In the genomic region with DNA sequence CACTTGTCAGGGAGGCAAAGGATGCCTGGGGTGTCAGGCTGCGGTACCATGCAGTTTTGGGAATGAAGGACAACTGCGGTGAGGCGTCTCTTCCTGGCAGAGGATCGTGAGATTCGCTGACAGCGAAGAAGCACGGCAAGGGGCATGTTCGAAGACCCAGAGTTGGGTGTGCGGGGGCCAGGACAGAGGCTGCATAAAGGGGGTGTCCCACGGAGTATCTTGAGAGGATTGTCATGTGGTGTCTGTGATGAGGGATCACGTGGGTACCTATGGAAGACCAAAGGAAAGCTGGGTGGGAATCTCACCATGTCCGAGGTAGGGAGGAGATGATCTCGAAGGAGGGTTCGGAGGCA, we compare ENCODE assay signal across 6 cellular contexts. TPM values are rescaled to one million over a fixed set of nuclear protein-coding genes. Genes with fewer than 3 reads are reported as not detected.
A peak's percentile ranks its signal among the peaks of the same experiment; 100 is the strongest.
DNase-seq lines count a peak whose midpoint lies in the region; TF ChIP-seq lines count a peak whose summit lies in the region.

No MANE protein-coding gene starts in this region.

- TSS peak; percentile 65 for BruUV-seq in Caco-2 (replicated peaks; lab: Mats Ljungman, UMichigan)

- peaks cover 20% of the 10 kb centered on the region for H3K9me3 Mint-ChIP-seq in Caco-2 (ENCODE audit: unreplicated experiment)

- POLR2A ChIA-PET in Caco-2 (lab: Charles Lee), result interaction anchor here (1.0 to 2.4 kb wide), 4 partner anchors 10 to 21 kb away, joined by 3 to 26 read pairs (median 4); partner anchors contain the start of gene PMF1

- TF ChIP-seq CTCF in Caco-2 (IDR thresholded peaks at IDR 0.05; ENCODE audit: insufficient read depth in 1 of 2, low read depth in 1 of 2, low read length in 1 of 2, severe bottlenecking in 1 of 2, unreplicated experiment in 1 of 2), result no peak
- no peak for TF ChIP-seq CTCF in fibroblast of villous mesenchyme (IDR thresholded peaks at IDR 0.05; ENCODE audit: insufficient read depth, low read depth, low read length)

- no peaks in the 10 kb centered on the region for H3K27me3 Mint-ChIP-seq in Caco-2 (ENCODE audit: insufficient read depth, unreplicated experiment)

- H3K4me1 ChIP-seq in Caco-2, result peaks cover 14% of the 10 kb centered on the region; the same call in 1 of the 2 replicates

- peak overlapping the region; percentile 92 for H3K4me3 Mint-ChIP-seq in Caco-2 (ENCODE audit: unreplicated experiment)

- CTCF ChIA-PET in Caco-2 (lab: Charles Lee), result interaction anchor here (0.8 to 1.8 kb wide), 5 partner anchors 21 to 88 kb away, joined by 3 to 15 read pairs (median 4); partner anchors contain the start of gene SMG5

- peak overlapping the region; percentile 82 for H3K27ac Mint-ChIP-seq in Caco-2 (ENCODE audit: unreplicated experiment)

- peaks cover 53% of the 10 kb centered on the region for H3K36me3 Mint-ChIP-seq in Caco-2 (ENCODE audit: insufficient read depth, unreplicated experiment)

- no peak for DNase-seq in Caco-2
- peak; percentile 3 for DNase-seq in NCI-H146 treated with DMSO at 0.1 percent for 48 hours (lab: John Stamatoyannopoulos, UW; ENCODE audit: unreplicated experiment)
- peak; percentile 30 for DNase-seq in fibroblast of villous mesenchyme (ENCODE audit: low read depth)
- peak; percentile 38 for DNase-seq in superior temporal gyrus (ENCODE audit: extremely low spot score)
- DNase-seq in HK-2 (ENCODE audit: unreplicated experiment), result no peak
- DNase-seq in OCI-M1 (lab: John Stamatoyannopoulos, UW), result no peak

- H3K27me3 ChIP-seq in Caco-2 (replicated peaks; ENCODE audit: control insufficient read depth, insufficient read depth, low read length), result no peaks in the 10 kb centered on the region

- H3K9me3 ChIP-seq in Caco-2, result peaks cover under 1% of the 10 kb centered on the region; the same call in 1 of the 2 replicates

- H3K4me3 ChIP-seq in Caco-2 (ENCODE audit: low read depth, low read length) (peak overlapping the region; percentile 85), fibroblast of villous mesenchyme (ENCODE audit: low read depth, low read length) (peak overlapping the region; percentile 100)

- H3K36me3 ChIP-seq in Caco-2 (ENCODE audit: control insufficient read depth, insufficient read depth, low read length), result no peaks in the 10 kb centered on the region; the same call in 1 of the 2 replicates

- peaks cover 18% of the 10 kb centered on the region for H3K4me1 Mint-ChIP-seq in Caco-2 (ENCODE audit: low read depth, unreplicated experiment)

- intact Hi-C loops in Caco-2 (cut with micrococcal nuclease; ENCODE audit: unreplicated experiment), result no loop called here

RNA-seq across cellular contexts. Expression of gene SLC25A44, which starts 0.4 kb away (rescaled TPM):
- total RNA-seq in Caco-2 (2022), result 29.3 and 31.1 TPM in 2 replicates
- total RNA-seq in fibroblast of villous mesenchyme, result 17.1 and 18.6 TPM in 2 replicates

RNA-seq across cellular contexts. Expression of gene PMF1, which starts 18.5 kb away (rescaled TPM):
- total RNA-seq in Caco-2 (2022), result 90.2 and 95.7 TPM in 2 replicates
- 30.2 and 50.9 TPM in 2 replicates for total RNA-seq in fibroblast of villous mesenchyme

RNA-seq across cellular contexts. Expression of gene SEMA4A, which starts 40.9 kb away (rescaled TPM):
- 0.52 and 1.3 TPM in 2 replicates for total RNA-seq in Caco-2 (2022)
- 0.43 and 0.64 TPM in 2 replicates for total RNA-seq in fibroblast of villous mesenchyme

RNA-seq across cellular contexts. Expression of gene BGLAP, which starts 47.7 kb away (rescaled TPM):
- total RNA-seq in Caco-2 (2022) (1.3 and 2.0 TPM in 2 replicates), fibroblast of villous mesenchyme (not detected in 2 replicates)

RNA-seq across cellular contexts. Expression of gene PAQR6, which starts 53.6 kb away (rescaled TPM):
- total RNA-seq in Caco-2 (2022) (4.1 and 4.6 TPM in 2 replicates), fibroblast of villous mesenchyme (0.43 and 0.64 TPM in 2 replicates)

Comparison
In these comparisons a context has a peak if more than half of its experiments do, and no peak if none do; other contexts are left out.
1. DNase-seq: peak in NCI-H146 treated with DMSO at 0.1 percent for 48 hours (single experiment), fibroblast of villous mesenchyme (single experiment) and superior temporal gyrus (single experiment); none in Caco-2 (0 of 2), HK-2 (single experiment) and OCI-M1 (single experiment).